In the genomic region with DNA sequence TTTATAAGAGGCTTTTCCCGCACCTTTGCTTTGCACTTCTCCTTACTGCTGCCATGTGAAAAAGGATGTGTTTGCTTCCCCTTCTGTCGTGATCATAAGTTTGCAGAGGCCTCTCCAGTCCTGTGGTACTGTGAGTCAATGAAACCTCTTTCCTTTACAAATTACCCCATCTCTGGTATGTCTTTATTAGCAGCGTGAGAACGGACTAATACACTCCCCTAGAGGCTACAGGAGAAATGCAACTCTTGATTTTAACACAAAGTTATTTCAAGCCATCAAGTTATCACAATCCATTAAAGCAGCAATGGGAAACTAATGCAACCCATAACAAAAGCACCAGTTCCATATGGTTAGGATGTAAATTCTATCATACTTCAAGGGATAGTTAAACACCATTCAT, we compare ENCODE assay signal across 17 cellular contexts.
A peak's percentile ranks its signal among the peaks of the same experiment; 100 is the strongest.
DNase-seq lines count a peak whose midpoint lies in the region; ATAC-seq and TF ChIP-seq lines count a peak whose summit lies in the region.
"Had no signal": no experiment of that assay in that cellular context is flagged by ENCODE, and none has a peak within 500 bp of the region (broad histone marks: within the 10 kb centered on the region; RNA-seq: fewer than 3 reads in every experiment).

No MANE protein-coding gene starts in this region.

- WGBS in aorta, 2 donors: 44 to 48% methylated on average over 4 of the region's 4 CpGs

- H3K4me3 ChIP-seq in GM23338 (no peak overlapping the region), OCI-LY3 (ENCODE audit: low read length) (no peak overlapping the region), aorta (ENCODE audit: low read length in 2 of 2) (no peak overlapping the region)

- no peak overlapping the region for H3K9ac ChIP-seq in OCI-LY3 (ENCODE audit: low read length)

- H3F3A ChIP-seq in GM23338 (replicated peaks; ENCODE audit: low read depth): no peaks in the 10 kb centered on the region

- H4K20me1 ChIP-seq in GM23338 (replicated peaks; ENCODE audit: insufficient read depth) (no peaks in the 10 kb centered on the region), OCI-LY3 (ENCODE audit: insufficient read depth, low read length) (no peaks in the 10 kb centered on the region)

- peak; percentile 18; the same call in 1 of the 2 replicates for TF ChIP-seq CTCF in 22Rv1 (IDR thresholded peaks at IDR 0.05)
- peak; percentile 43 to 52 for TF ChIP-seq CTCF in GM23338 (conservative IDR thresholded peaks at IDR 0.05; ENCODE audit: low read depth in 2 of 2)
- peak; percentile 36 for TF ChIP-seq CTCF in OCI-LY3 (IDR thresholded peaks at IDR 0.05; ENCODE audit: low read depth, low read length)
- TF ChIP-seq CTCF in VCaP (conservative IDR thresholded peaks at IDR 0.05): peak; percentile 61

- H3K27me3 ChIP-seq in GM23338 (ENCODE audit: insufficient read depth) (no peaks in the 10 kb centered on the region), OCI-LY3 (ENCODE audit: low read depth, low read length) (no peaks in the 10 kb centered on the region), aorta (ENCODE audit: control insufficient read depth in 1 of 2, insufficient read depth in 2 of 2, low read length in 1 of 2) (no peaks in the 10 kb centered on the region)

- no peaks in the 10 kb centered on the region for H3K9me2 ChIP-seq in GM23338 (ENCODE audit: insufficient read depth)

- intact Hi-C loops in aorta (cut with DNase I): no loop called here
- intact Hi-C loops in Right ventricle myocardium superior (cut with DNase I): no loop called here

- peaks cover 31% of the 10 kb centered on the region for H3K9me3 Mint-ChIP-seq in GM23338

- H3K4me1 Mint-ChIP-seq in GM23338: no peaks in the 10 kb centered on the region
- H3K4me1 Mint-ChIP-seq: B cell, IgD-negative memory B cell had no signal

- H3K4me1 ChIP-seq in GM23338 (ENCODE audit: insufficient read depth) (no peaks in the 10 kb centered on the region), OCI-LY3 (ENCODE audit: low read length) (no peaks in the 10 kb centered on the region), aorta (ENCODE audit: control insufficient read depth in 1 of 2, insufficient read depth in 2 of 2, low read length in 2 of 2) (no peaks in the 10 kb centered on the region)

- H3K36me3 Mint-ChIP-seq in GM23338 (ENCODE audit: low read depth): peaks cover 28% of the 10 kb centered on the region
- H3K36me3 Mint-ChIP-seq: CD8-positive, alpha-beta T cell; IgD-negative memory B cell had no signal

- H2AFZ ChIP-seq in GM23338 (no peak overlapping the region), OCI-LY3 (ENCODE audit: low read depth, low read length) (no peak overlapping the region)

- DNase-seq in GM23338 (ENCODE audit: low spot score): peak; percentile 40
- no peak for DNase-seq in GM03348 (ENCODE audit: low spot score)
- no peak for DNase-seq in aorta
- DNase-seq in Right ventricle myocardium superior: no peak
- DNase-seq: CD8-positive, alpha-beta T cell; GF-D8; NCI-H1048; NCI-H146; NCI-H2081; NCI-H510A; NCI-H774 had no signal

- ATAC-seq in GM23338 (peak; percentile 42; the same call in 1 of the 3 replicates), aorta (ENCODE audit: low FRiP score) (no peak), Right ventricle myocardium superior (ENCODE audit: poor library complexity) (no peak), HG03442 (IDR thresholded peaks at IDR 0.05; ENCODE audit: unreplicated experiment) (no peak)
- ATAC-seq: CD8-positive, alpha-beta T cell had no signal

- H3K27me3 Mint-ChIP-seq in GM23338 (ENCODE audit: insufficient read depth, low read depth, poor library complexity): peaks cover 2% of the 10 kb centered on the region
- H3K27me3 Mint-ChIP-seq: B cell, IgD-negative memory B cell had no signal

- H3K27ac ChIP-seq in 22Rv1: no peak overlapping the region
- no peak overlapping the region for H3K27ac ChIP-seq in GM23338 (ENCODE audit: low read depth)
- no peak overlapping the region for H3K27ac ChIP-seq in OCI-LY3 (ENCODE audit: low read length)
- no peak overlapping the region for H3K27ac ChIP-seq in VCaP
- H3K27ac ChIP-seq in aorta (ENCODE audit: low read depth in 1 of 2, low read length in 2 of 2): no peak overlapping the region

- H3K79me2 ChIP-seq in GM23338 (replicated peaks; ENCODE audit: insufficient read depth) (no peaks in the 10 kb centered on the region), OCI-LY3 (ENCODE audit: low read length) (no peaks in the 10 kb centered on the region)

- H3K27ac Mint-ChIP-seq in GM23338: no peak overlapping the region
- H3K27ac Mint-ChIP-seq: B cell; CD8-positive, alpha-beta T cell; IgD-negative memory B cell had no signal

- no peaks in the 10 kb centered on the region for H3K36me3 ChIP-seq in GM23338 (ENCODE audit: insufficient read depth)
- no peaks in the 10 kb centered on the region for H3K36me3 ChIP-seq in OCI-LY3 (replicated peaks; ENCODE audit: low read depth, low read length)
- H3K36me3 ChIP-seq in aorta (ENCODE audit: control insufficient read depth in 1 of 2, insufficient read depth in 2 of 2, low read length in 1 of 2): no peaks in the 10 kb centered on the region

- no peak overlapping the region for H3K4me3 Mint-ChIP-seq in GM23338
- H3K4me3 Mint-ChIP-seq: B cell; CD8-positive, alpha-beta T cell; IgD-negative memory B cell had no signal

- H3K9me3 ChIP-seq in OCI-LY3 (ENCODE audit: insufficient read depth, low read length): no peaks in the 10 kb centered on the region
- H3K9me3 ChIP-seq in aorta (ENCODE audit: control insufficient read depth, low read length): peaks cover 1% of the 10 kb centered on the region

- no peak overlapping the region for H3K4me2 ChIP-seq in GM23338
- no peak overlapping the region for H3K4me2 ChIP-seq in OCI-LY3 (ENCODE audit: low read length)

TF ChIP-seq in GM23338, 12 proteins besides CTCF, POLR2A, EP300 and RAD21:
- TF ChIP-seq JUNB (IDR thresholded peaks at IDR 0.05; ENCODE audit: unreplicated experiment) (no peak), CREB1 (CRISPR knock-in tag; IDR thresholded peaks at IDR 0.05; ENCODE audit: low read depth) (no peak), EZH2phosphoT487 (IDR thresholded peaks at IDR 0.05; ENCODE audit: unreplicated experiment) (no peak), EZH2 (IDR thresholded peaks at IDR 0.05; ENCODE audit: low read depth, unreplicated experiment) (no peak), STAT1 (IDR thresholded peaks at IDR 0.05; ENCODE audit: unreplicated experiment) (no peak), POLR2AphosphoS5 (IDR thresholded peaks at IDR 0.05; ENCODE audit: low read depth) (no peak)
- TF ChIP-seq, protein P1, sequence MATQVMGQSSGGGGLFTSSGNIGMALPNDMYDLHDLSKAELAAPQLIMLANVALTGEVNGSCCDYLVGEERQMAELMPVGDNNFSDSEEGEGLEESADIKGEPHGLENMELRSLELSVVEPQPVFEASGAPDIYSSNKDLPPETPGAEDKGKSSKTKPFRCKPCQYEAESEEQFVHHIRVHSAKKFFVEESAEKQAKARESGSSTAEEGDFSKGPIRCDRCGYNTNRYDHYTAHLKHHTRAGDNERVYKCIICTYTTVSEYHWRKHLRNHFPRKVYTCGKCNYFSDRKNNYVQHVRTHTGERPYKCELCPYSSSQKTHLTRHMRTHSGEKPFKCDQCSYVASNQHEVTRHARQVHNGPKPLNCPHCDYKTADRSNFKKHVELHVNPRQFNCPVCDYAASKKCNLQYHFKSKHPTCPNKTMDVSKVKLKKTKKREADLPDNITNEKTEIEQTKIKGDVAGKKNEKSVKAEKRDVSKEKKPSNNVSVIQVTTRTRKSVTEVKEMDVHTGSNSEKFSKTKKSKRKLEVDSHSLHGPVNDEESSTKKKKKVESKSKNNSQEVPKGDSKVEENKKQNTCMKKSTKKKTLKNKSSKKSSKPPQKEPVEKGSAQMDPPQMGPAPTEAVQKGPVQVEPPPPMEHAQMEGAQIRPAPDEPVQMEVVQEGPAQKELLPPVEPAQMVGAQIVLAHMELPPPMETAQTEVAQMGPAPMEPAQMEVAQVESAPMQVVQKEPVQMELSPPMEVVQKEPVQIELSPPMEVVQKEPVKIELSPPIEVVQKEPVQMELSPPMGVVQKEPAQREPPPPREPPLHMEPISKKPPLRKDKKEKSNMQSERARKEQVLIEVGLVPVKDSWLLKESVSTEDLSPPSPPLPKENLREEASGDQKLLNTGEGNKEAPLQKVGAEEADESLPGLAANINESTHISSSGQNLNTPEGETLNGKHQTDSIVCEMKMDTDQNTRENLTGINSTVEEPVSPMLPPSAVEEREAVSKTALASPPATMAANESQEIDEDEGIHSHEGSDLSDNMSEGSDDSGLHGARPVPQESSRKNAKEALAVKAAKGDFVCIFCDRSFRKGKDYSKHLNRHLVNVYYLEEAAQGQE (IDR thresholded peaks at IDR 0.05; ENCODE audit: unreplicated experiment): no peak
- TF ChIP-seq, protein P2, sequence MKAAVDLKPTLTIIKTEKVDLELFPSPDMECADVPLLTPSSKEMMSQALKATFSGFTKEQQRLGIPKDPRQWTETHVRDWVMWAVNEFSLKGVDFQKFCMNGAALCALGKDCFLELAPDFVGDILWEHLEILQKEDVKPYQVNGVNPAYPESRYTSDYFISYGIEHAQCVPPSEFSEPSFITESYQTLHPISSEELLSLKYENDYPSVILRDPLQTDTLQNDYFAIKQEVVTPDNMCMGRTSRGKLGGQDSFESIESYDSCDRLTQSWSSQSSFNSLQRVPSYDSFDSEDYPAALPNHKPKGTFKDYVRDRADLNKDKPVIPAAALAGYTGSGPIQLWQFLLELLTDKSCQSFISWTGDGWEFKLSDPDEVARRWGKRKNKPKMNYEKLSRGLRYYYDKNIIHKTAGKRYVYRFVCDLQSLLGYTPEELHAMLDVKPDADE (IDR thresholded peaks at IDR 0.05): no peak
TF ChIP-seq in GM23338: peak in this region for 0.
